In the genomic region with DNA sequence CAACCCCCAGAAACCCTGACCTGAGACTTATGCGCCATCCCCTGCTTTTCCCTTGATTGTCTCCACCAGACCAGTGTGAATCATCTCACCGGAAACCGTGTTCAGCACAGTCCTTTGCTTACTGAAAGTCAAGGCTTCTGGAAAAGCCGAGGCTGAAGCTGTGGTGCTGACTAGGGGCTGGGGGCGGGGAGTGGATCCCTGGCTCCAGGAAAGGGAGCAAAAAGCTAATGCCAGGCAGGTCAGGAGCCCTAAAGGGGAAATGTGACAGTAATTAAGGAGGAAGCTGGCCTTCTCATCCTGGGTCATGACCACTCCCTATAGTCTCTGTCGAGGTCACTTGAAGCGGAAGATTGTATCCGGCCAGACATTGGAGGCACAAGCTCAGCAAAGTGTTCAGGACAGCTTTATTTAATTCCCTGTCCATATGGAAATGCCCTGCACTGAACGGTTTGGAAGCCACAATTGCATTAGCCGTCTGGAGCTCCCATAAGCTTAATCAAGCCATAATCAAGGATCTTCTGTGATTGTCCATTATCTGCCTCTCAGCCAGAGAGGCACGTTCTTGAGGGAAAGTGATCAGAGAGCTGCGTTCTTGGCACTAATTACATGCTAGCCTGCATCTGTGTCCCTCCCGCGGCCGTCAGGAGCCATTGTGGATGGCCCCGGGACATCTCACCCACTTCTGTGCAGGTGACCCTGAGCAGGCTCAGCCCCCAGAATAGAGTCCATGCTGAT, we compare ENCODE assay signal across 29 cellular contexts.
DNase-seq lines count a peak whose midpoint lies in the region; ATAC-seq and TF ChIP-seq lines count a peak whose summit lies in the region.
"Had no signal": no experiment of that assay in that cellular context is flagged by ENCODE, and none has a peak within 500 bp of the region (broad histone marks: within the 10 kb centered on the region; RNA-seq: fewer than 3 reads in every experiment).

No MANE protein-coding gene starts in this region.

- H3K27ac ChIP-seq in aorta (ENCODE audit: low read depth in 1 of 2, low read length in 2 of 2) (no peak overlapping the region), suprapubic skin (no peak overlapping the region)
- H3K27ac ChIP-seq: BLaER1 treated with 17β-estradiol and CSF1 and Interleukin-3, amounts not matched to agents 10 nM and 100 nM; cardiac muscle cell; foreskin keratinocyte; heart right ventricle; ovary had no signal

- intact Hi-C loops in aorta (cut with DNase I) = no loop called here

- H3K4me1 ChIP-seq in aorta (ENCODE audit: control insufficient read depth in 1 of 2, insufficient read depth in 2 of 2, low read length in 2 of 2) = no peaks in the 10 kb centered on the region
- H3K4me1 ChIP-seq in suprapubic skin = no peaks in the 10 kb centered on the region
- H3K4me1 ChIP-seq: foreskin keratinocyte had no signal

- ATAC-seq in SK-N-SH treated with all-trans-retinoic acid at 6 μM for 48 hours = peak; percentile 64
- ATAC-seq in aorta (ENCODE audit: low FRiP score) = no peak
- ATAC-seq in HG03097 (IDR thresholded peaks at IDR 0.05; ENCODE audit: low FRiP score, unreplicated experiment) = no peak
- no peak for ATAC-seq in HG02571 (IDR thresholded peaks at IDR 0.05; ENCODE audit: unreplicated experiment)
- ATAC-seq: esophagus mucosa, foreskin keratinocyte, heart right ventricle, K562, mucosa of descending colon, natural killer cell had no signal

- no peak for TF ChIP-seq CTCF in fibroblast of pulmonary artery (IDR thresholded peaks at IDR 0.05; ENCODE audit: low read length, missing control alignments)
- no peak for TF ChIP-seq CTCF in suprapubic skin (IDR thresholded peaks at IDR 0.05)

- no peak for TF ChIP-seq EP300 in suprapubic skin (IDR thresholded peaks at IDR 0.05)

- DNase-seq in M059J (ENCODE audit: low read depth) = peak; percentile 8
- DNase-seq in fibroblast of pulmonary artery (ENCODE audit: low read depth) = peak; percentile 1
- peak; percentile 26 for DNase-seq in non-pigmented ciliary epithelial cell (ENCODE audit: low read depth)
- DNase-seq in aorta = no peak
- no peak for DNase-seq in suprapubic skin (ENCODE audit: low spot score in 2 of 2)
- DNase-seq: activated CD4-positive, alpha-beta T cell treated with anti-CD3 and anti-CD28 coated beads, Interleukin-2, amount 10 ng/mL, durations not matched to agents 24 days and 14 days; activated CD8-positive, alpha-beta memory T cell treated with anti-CD3 and anti-CD28 coated beads for 24 hours; activated effector memory CD4-positive, alpha-beta T cell treated with Interleukin-2 at 50 U/mL for 16 hours; anterior cingulate cortex; cortex of kidney; DMS53; foreskin keratinocyte; GDM1; heart right ventricle; kidney glomerular epithelial cell; mammary epithelial cell; mucosa of descending colon; natural killer cell; NCI-H1105; NCI-H1930; ovary; stimulated activated naive CD4-positive, alpha-beta T cell had no signal

- H3K4me3 ChIP-seq in fibroblast of pulmonary artery (replicated peaks; ENCODE audit: low read depth, low read length) (no peak overlapping the region), aorta (ENCODE audit: low read length in 2 of 2) (no peak overlapping the region), suprapubic skin (no peak overlapping the region)
- H3K4me3 ChIP-seq: BLaER1 treated with 17β-estradiol and CSF1 and Interleukin-3, amounts not matched to agents 10 nM and 100 nM; cardiac muscle cell; heart right ventricle; K562; mucosa of descending colon; ovary had no signal

- TF ChIP-seq POLR2A in suprapubic skin (IDR thresholded peaks at IDR 0.05) = no peak

- 59 to 66% methylated on average over 16 of the region's 16 CpGs for WGBS in aorta, 2 donors
- 57% methylated on average over 8 of the region's 16 CpGs for WGBS in suprapubic skin

- peaks cover 1% of the 10 kb centered on the region for H3K9me3 ChIP-seq in aorta (ENCODE audit: control insufficient read depth, low read length)
- no peaks in the 10 kb centered on the region for H3K9me3 ChIP-seq in suprapubic skin
- H3K9me3 ChIP-seq: heart right ventricle, mucosa of descending colon, ovary had no signal

- H3K36me3 ChIP-seq in aorta (ENCODE audit: control insufficient read depth in 1 of 2, insufficient read depth in 2 of 2, low read length in 1 of 2) = no peaks in the 10 kb centered on the region
- no peaks in the 10 kb centered on the region for H3K36me3 ChIP-seq in suprapubic skin
- H3K36me3 ChIP-seq: BLaER1 treated with 17β-estradiol and CSF1 and Interleukin-3, amounts not matched to agents 10 nM and 100 nM; cardiac muscle cell; heart right ventricle; ovary had no signal

- H3K27me3 ChIP-seq in aorta (ENCODE audit: control insufficient read depth in 1 of 2, insufficient read depth in 2 of 2, low read length in 1 of 2) = no peaks in the 10 kb centered on the region
- peaks cover 4% of the 10 kb centered on the region for H3K27me3 ChIP-seq in suprapubic skin
- H3K27me3 ChIP-seq: BLaER1 treated with 17β-estradiol and CSF1 and Interleukin-3, amounts not matched to agents 10 nM and 100 nM; cardiac muscle cell; foreskin keratinocyte; ovary had no signal

TF ChIP-seq in SK-N-SH treated with all-trans-retinoic acid at 6 μM for 48 hours, 23 proteins besides CTCF, POLR2A, EP300 and RAD21 (continues in another document):
- TF ChIP-seq GLIS3 (CRISPR knock-in tag; IDR thresholded peaks at IDR 0.05) = no peak
- no peak for TF ChIP-seq PPARA (CRISPR knock-in tag; IDR thresholded peaks at IDR 0.05; ENCODE audit: borderline replicate concordance)
- TF ChIP-seq, protein P1, sequence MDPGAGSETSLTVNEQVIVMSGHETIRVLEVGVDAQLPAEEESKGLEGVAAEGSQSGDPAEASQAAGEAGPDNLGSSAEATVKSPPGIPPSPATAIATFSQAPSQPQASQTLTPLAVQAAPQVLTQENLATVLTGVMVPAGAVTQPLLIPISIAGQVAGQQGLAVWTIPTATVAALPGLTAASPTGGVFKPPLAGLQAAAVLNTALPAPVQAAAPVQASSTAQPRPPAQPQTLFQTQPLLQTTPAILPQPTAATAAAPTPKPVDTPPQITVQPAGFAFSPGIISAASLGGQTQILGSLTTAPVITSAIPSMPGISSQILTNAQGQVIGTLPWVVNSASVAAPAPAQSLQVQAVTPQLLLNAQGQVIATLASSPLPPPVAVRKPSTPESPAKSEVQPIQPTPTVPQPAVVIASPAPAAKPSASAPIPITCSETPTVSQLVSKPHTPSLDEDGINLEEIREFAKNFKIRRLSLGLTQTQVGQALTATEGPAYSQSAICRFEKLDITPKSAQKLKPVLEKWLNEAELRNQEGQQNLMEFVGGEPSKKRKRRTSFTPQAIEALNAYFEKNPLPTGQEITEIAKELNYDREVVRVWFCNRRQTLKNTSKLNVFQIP (CRISPR knock-in tag; IDR thresholded peaks at IDR 0.05; ENCODE audit: borderline replicate concordance, low read depth) = no peak
- TF ChIP-seq ESRRG (CRISPR knock-in tag; IDR thresholded peaks at IDR 0.05) = no peak
- TF ChIP-seq, protein P2, sequence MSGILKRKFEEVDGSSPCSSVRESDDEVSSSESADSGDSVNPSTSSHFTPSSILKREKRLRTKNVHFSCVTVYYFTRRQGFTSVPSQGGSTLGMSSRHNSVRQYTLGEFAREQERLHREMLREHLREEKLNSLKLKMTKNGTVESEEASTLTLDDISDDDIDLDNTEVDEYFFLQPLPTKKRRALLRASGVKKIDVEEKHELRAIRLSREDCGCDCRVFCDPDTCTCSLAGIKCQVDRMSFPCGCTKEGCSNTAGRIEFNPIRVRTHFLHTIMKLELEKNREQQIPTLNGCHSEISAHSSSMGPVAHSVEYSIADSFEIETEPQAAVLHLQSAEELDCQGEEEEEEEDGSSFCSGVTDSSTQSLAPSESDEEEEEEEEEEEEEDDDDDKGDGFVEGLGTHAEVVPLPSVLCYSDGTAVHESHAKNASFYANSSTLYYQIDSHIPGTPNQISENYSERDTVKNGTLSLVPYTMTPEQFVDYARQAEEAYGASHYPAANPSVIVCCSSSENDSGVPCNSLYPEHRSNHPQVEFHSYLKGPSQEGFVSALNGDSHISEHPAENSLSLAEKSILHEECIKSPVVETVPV (CRISPR knock-in tag; IDR thresholded peaks at IDR 0.05) = no peak
- no peak for TF ChIP-seq TOX (CRISPR knock-in tag; IDR thresholded peaks at IDR 0.05; ENCODE audit: borderline replicate concordance)
- TF ChIP-seq, protein P3, sequence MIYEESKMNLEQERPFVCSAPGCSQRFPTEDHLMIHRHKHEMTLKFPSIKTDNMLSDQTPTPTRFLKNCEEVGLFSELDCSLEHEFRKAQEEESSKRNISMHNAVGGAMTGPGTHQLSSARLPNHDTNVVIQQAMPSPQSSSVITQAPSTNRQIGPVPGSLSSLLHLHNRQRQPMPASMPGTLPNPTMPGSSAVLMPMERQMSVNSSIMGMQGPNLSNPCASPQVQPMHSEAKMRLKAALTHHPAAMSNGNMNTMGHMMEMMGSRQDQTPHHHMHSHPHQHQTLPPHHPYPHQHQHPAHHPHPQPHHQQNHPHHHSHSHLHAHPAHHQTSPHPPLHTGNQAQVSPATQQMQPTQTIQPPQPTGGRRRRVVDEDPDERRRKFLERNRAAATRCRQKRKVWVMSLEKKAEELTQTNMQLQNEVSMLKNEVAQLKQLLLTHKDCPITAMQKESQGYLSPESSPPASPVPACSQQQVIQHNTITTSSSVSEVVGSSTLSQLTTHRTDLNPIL (CRISPR knock-in tag; IDR thresholded peaks at IDR 0.05; ENCODE audit: low read depth) = no peak
- TF ChIP-seq ZFP30 (CRISPR knock-in tag; IDR thresholded peaks at IDR 0.05) = no peak
- no peak for TF ChIP-seq RARB (CRISPR knock-in tag; IDR thresholded peaks at IDR 0.05)
- no peak for TF ChIP-seq ISL1 (CRISPR knock-in tag; IDR thresholded peaks at IDR 0.05)
- no peak for TF ChIP-seq ZNF565 (CRISPR knock-in tag; conservative IDR thresholded peaks at IDR 0.05; ENCODE audit: low read depth)
- TF ChIP-seq, protein P4, sequence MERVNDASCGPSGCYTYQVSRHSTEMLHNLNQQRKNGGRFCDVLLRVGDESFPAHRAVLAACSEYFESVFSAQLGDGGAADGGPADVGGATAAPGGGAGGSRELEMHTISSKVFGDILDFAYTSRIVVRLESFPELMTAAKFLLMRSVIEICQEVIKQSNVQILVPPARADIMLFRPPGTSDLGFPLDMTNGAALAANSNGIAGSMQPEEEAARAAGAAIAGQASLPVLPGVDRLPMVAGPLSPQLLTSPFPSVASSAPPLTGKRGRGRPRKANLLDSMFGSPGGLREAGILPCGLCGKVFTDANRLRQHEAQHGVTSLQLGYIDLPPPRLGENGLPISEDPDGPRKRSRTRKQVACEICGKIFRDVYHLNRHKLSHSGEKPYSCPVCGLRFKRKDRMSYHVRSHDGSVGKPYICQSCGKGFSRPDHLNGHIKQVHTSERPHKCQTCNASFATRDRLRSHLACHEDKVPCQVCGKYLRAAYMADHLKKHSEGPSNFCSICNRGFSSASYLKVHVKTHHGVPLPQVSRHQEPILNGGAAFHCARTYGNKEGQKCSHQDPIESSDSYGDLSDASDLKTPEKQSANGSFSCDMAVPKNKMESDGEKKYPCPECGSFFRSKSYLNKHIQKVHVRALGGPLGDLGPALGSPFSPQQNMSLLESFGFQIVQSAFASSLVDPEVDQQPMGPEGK (CRISPR knock-in tag; IDR thresholded peaks at IDR 0.05; ENCODE audit: borderline replicate concordance) = no peak
- TF ChIP-seq ZC3H10 (CRISPR knock-in tag; IDR thresholded peaks at IDR 0.05) = no peak
- no peak for TF ChIP-seq ZNF70 (CRISPR knock-in tag; IDR thresholded peaks at IDR 0.05)

Comparison
In these comparisons a context has a peak if more than half of its experiments do, and no peak if none do; other contexts are left out.
1. DNase-seq: peak in M059J (single experiment), fibroblast of pulmonary artery (single experiment) and non-pigmented ciliary epithelial cell (single experiment); none in aorta (0 of 2) and suprapubic skin (0 of 2).